8 cellular contexts compared by ENCODE assay signal in the genomic region with DNA sequence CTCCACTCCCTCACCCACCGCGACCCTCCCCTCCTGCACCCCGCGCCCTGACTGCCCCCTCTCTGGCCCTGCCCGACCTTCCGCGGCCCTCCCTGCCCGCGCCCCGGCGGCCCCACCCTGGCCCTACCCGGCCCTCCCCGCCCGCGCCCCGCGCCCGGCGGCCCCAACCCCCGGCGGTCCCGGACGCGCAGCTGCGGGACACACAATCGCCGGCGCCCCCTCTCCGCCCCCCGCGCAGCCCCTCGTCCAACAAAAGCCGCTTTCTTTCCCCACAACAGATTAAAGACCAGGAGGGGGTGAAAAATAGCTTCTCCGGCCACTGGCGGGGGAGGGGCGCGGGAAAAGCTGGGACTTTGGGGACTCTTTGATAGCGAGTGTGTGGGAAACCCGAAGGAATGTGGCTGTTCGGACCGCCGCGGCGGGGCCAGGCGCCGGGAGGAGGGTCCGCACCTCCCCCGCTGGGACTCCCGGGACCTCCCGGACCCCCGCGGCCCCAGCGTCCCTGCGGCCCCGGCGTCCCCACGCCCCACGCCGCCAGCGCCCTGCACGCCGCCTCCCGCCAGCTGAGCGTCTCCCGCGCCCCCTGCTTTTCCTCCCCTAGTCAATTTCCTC. TPM values are rescaled to one million over a fixed set of nuclear protein-coding genes. Genes with fewer than 3 reads are reported as not detected.
DNase-seq lines count a peak whose midpoint lies in the region; ATAC-seq and TF ChIP-seq lines count a peak whose summit lies in the region.

No MANE protein-coding gene starts in this region.

- H3K4me1 ChIP-seq in MM.1S (ENCODE audit: low read length), result no peaks in the 10 kb centered on the region

- H3K4me1 Mint-ChIP-seq in naive B cell, result peaks cover 51 to 67% (median 52%) of the 10 kb centered on the region in 3 donors

- CTCF ChIA-PET in AG04450 (lab: Charles Lee), result interaction anchor here (0.5 to 1.3 kb wide), 2 partner anchors 9 to 67 kb away, joined by 3 to 4 read pairs; no protein-coding TSS in a partner anchor

- ATAC-seq in naive B cell (ENCODE audit: low read depth in 2 of 2), result peak in 1 of 2 donors; percentile 15
- ATAC-seq in GM19463 (IDR thresholded peaks at IDR 0.05; ENCODE audit: unreplicated experiment), result no peak
- ATAC-seq in GM21619 (IDR thresholded peaks at IDR 0.05; ENCODE audit: unreplicated experiment), result no peak
- no peak for ATAC-seq in GM18870 (IDR thresholded peaks at IDR 0.05; ENCODE audit: unreplicated experiment)

- H2AFZ ChIP-seq in MM.1S (ENCODE audit: low read length), result no peak overlapping the region

- H3K27ac ChIP-seq in AG04450 (ENCODE audit: low read depth, low read length) (no peak overlapping the region), MM.1S (ENCODE audit: low read length) (no peak overlapping the region)

- peak overlapping the region; percentile 58 for H3K4me3 ChIP-seq in AG04450 (ENCODE audit: low read depth, low read length)
- H3K4me3 ChIP-seq in MM.1S (ENCODE audit: low read length), result no peak overlapping the region
- peak overlapping the region; percentile 42 for H3K4me3 ChIP-seq in epithelial cell of esophagus (ENCODE audit: low read length)

- H3K27me3 ChIP-seq in AG04450 (ENCODE audit: control insufficient read depth, insufficient read depth, low read length) (no peaks in the 10 kb centered on the region), MM.1S (replicated peaks; ENCODE audit: insufficient read depth, low read length) (peaks cover 40% of the 10 kb centered on the region)

- peaks cover 0 to 8% of the 10 kb centered on the region in 2 donors for H3K36me3 Mint-ChIP-seq in naive B cell

- H3K4me2 ChIP-seq in MM.1S (ENCODE audit: low read depth, low read length), result peak overlapping the region; percentile 27; the same call in 1 of the 2 replicates

- H3K4me3 Mint-ChIP-seq in naive B cell, result peak overlapping the region; percentile 89 to 98 (median 93)

- no peaks in the 10 kb centered on the region for H3K9me2 ChIP-seq in MM.1S (replicated peaks; ENCODE audit: insufficient read depth, low read length)

- no peak for DNase-seq in AG04450 (ENCODE audit: low read depth, low spot score)
- no peak for DNase-seq in MM.1S
- DNase-seq in epithelial cell of esophagus (ENCODE audit: low read depth), result no peak
- DNase-seq in naive B cell, result no peak
- DNase-seq in COLO668 (lab: John Stamatoyannopoulos, UW; ENCODE audit: unreplicated experiment), result no peak

- H3K27me3 Mint-ChIP-seq in naive B cell, result no peaks in the 10 kb centered on the region

- TF ChIP-seq CTCF in AG04450 (IDR thresholded peaks at IDR 0.05; ENCODE audit: low read depth, low read length) (no peak), MM.1S (IDR thresholded peaks at IDR 0.05; ENCODE audit: low read length) (no peak), epithelial cell of esophagus (IDR thresholded peaks at IDR 0.05; ENCODE audit: insufficient read depth, low read depth, low read length, missing control alignments) (no peak)

- H3K9ac ChIP-seq in MM.1S (ENCODE audit: low read length), result no peak overlapping the region

- H3K9me3 Mint-ChIP-seq in naive B cell, result no peaks in the 10 kb centered on the region

- H4K20me1 ChIP-seq in MM.1S (ENCODE audit: insufficient read depth, low read length), result no peaks in the 10 kb centered on the region

- H3K79me2 ChIP-seq in MM.1S (ENCODE audit: low read length), result no peaks in the 10 kb centered on the region

- H3K9me3 ChIP-seq in AG04450 (ENCODE audit: control insufficient read depth, insufficient read depth, low read length) (no peaks in the 10 kb centered on the region), MM.1S (replicated peaks; ENCODE audit: insufficient read depth, low read length) (no peaks in the 10 kb centered on the region)

- POLR2A ChIA-PET in AG04450 (lab: Yijun Ruan, JAX), result interaction anchor here (1.0 to 2.4 kb wide), 2 partner anchors 8 to 123 kb away, joined by 4 to 7 read pairs; a partner anchor contains a TSS

- H3K36me3 ChIP-seq in MM.1S (replicated peaks; ENCODE audit: insufficient read depth, low read length), result no peaks in the 10 kb centered on the region

- no peaks in the 10 kb centered on the region for H3F3A ChIP-seq in MM.1S (ENCODE audit: insufficient read depth, low read length)

- peak overlapping the region; percentile 85 to 98 (median 97) for H3K27ac Mint-ChIP-seq in naive B cell

RNA-seq across cellular contexts. Expression of a gene that starts 8.8 kb away (rescaled TPM):
- polyA plus RNA-seq in AG04450 (2011; rRNA removed) (15.3 and 25.0 TPM in 2 replicates), naive B cell (ENCODE audit: low read depth in 6 of 6) (10 to 100 TPM; 23.9 to 52.0 (median 31.2) TPM)
- polyA minus RNA-seq in AG04450 (2011; rRNA and poly(A)+ RNA removed), result 27.0 and 45.8 TPM in 2 replicates

RNA-seq across cellular contexts. Expression of a gene that starts 37.1 kb away (rescaled TPM):
- polyA plus RNA-seq in AG04450 (2011; rRNA removed) (0.05 and 0.06 TPM in 2 replicates), naive B cell (ENCODE audit: low read depth in 6 of 6) (1 to 10 TPM in 2 of 6 donors, under 1 TPM in 4; 0.06 to 1.7 (median 0.46) TPM)
- polyA minus RNA-seq in AG04450 (2011; rRNA and poly(A)+ RNA removed), result 0.26 and 0.46 TPM in 2 replicates
